ENCODE assay signal across 8 cellular contexts in genomic region chr11:66277475-66278391, GRCh38. TPM values are rescaled to one million over a fixed set of nuclear protein-coding genes. Genes with fewer than 3 reads are reported as not detected.
A peak's percentile ranks its signal among the peaks of the same experiment; 100 is the strongest.
DNase-seq lines count a peak whose midpoint lies in the region; ATAC-seq, FAIRE-seq and TF ChIP-seq lines count a peak whose summit lies in the region.

CNIH2 (plus strand) TSS chr11:66278175; CDS start chr11:66278457, 282 bp downstream.

- H3K79me2 ChIP-seq in fibroblast of lung (ENCODE audit: control insufficient read depth, insufficient read depth, low read length), result no peaks in the 10 kb centered on the region

- peak within 1 kb of the TSS; percentile 68 for H3K4me2 ChIP-seq in fibroblast of lung (ENCODE audit: extremely low read depth, insufficient read depth, low read length)

- no peaks in the 10 kb centered on the region for H3K9me3 ChIP-seq in fibroblast of lung (ENCODE audit: control insufficient read depth, insufficient read depth, low read depth, low read length)
- H3K9me3 ChIP-seq in pancreas, result no peaks in the 10 kb centered on the region

- H3K4me1 Mint-ChIP-seq in activated CD8-positive, alpha-beta T cell treated with anti-CD3 and anti-CD28 coated beads, Interleukin-2, amount 10 ng/mL, durations not matched to agents 7 days and 5 days (ENCODE audit: low read depth), result peaks cover 44% of the 10 kb centered on the region

- peaks cover 7% of the 10 kb centered on the region for H3K27me3 Mint-ChIP-seq in activated CD8-positive, alpha-beta T cell treated with anti-CD3 and anti-CD28 coated beads, Interleukin-2, amount 10 ng/mL, durations not matched to agents 7 days and 5 days (ENCODE audit: low read depth)

- H2AFZ ChIP-seq in fibroblast of lung (ENCODE audit: low read length), result no peak within 1 kb of the TSS

- H3K27me3 ChIP-seq in fibroblast of lung (ENCODE audit: control insufficient read depth, insufficient read depth, low read length) (no peaks in the 10 kb centered on the region), pancreas (no peaks in the 10 kb centered on the region)

- TF ChIP-seq CTCF in fibroblast of lung (conservative IDR thresholded peaks at IDR 0.05 in 1 of 2, IDR thresholded peaks at IDR 0.05 in 1 of 2; ENCODE audit: low read depth in 1 of 2, low read length in 2 of 2), result no peak
- TF ChIP-seq CTCF in pancreas (IDR thresholded peaks at IDR 0.05), result no peak

- H3K4me3 ChIP-seq in fibroblast of lung (replicated peaks in 1 of 4; ENCODE audit: control extremely low read depth in 1 of 4, insufficient read depth in 1 of 4, low read depth in 3 of 4, low read length in 4 of 4), result peak within 1 kb of the TSS in 1 of 4 experiments; percentile 36
- peak within 1 kb of the TSS in 2 of 4 donors; percentile 24 to 35 for H3K4me3 ChIP-seq in pancreas

- H4K20me1 ChIP-seq in fibroblast of lung (ENCODE audit: control insufficient read depth, extremely low read depth, insufficient read depth, low read length), result peaks cover 1% of the 10 kb centered on the region

- whole genome bisulfite sequencing in pancreas, 2 donors, result 4 to 6% methylated on average over 41 to 89 of the region's 89 CpGs

- H3K36me3 ChIP-seq in fibroblast of lung (ENCODE audit: control insufficient read depth, insufficient read depth, low read length), result peaks cover 20% of the 10 kb centered on the region
- peaks cover 0 to 26% (median 20%) of the 10 kb centered on the region in 3 donors for H3K36me3 ChIP-seq in pancreas

- POLR2A ChIA-PET in activated CD8-positive, alpha-beta T cell treated with anti-CD3 and anti-CD28 coated beads, Interleukin-2, amount 10 ng/mL, durations not matched to agents 7 days and 5 days (lab: Charles Lee), result interaction anchor here (1.1 to 1.4 kb wide), 2 partner anchors 10 to 12 kb away, joined by 3 to 5 read pairs; partner anchors contain the start of gene YIF1A

- no peaks in the 10 kb centered on the region for H3K9me3 Mint-ChIP-seq in activated CD8-positive, alpha-beta T cell treated with anti-CD3 and anti-CD28 coated beads, Interleukin-2, amount 10 ng/mL, durations not matched to agents 7 days and 5 days (ENCODE audit: insufficient read depth)

- peaks cover 2% of the 10 kb centered on the region for H3K4me1 ChIP-seq in fibroblast of lung (ENCODE audit: control insufficient read depth, extremely low read depth, insufficient read depth, low read length)
- peaks cover 0 to 5% (median 0%) of the 10 kb centered on the region in 3 donors for H3K4me1 ChIP-seq in pancreas

- ATAC-seq in activated CD8-positive, alpha-beta T cell treated with anti-CD3 and anti-CD28 coated beads, Interleukin-2, amount 10 ng/mL, durations not matched to agents 7 days and 5 days, result peak; percentile 32
- peak; percentile 8 to 49 (median 26) for ATAC-seq in pancreas

- intact Hi-C loops in pancreas (cut with DNase I), result no loop called here

- peaks cover 29% of the 10 kb centered on the region for H3K36me3 Mint-ChIP-seq in activated CD8-positive, alpha-beta T cell treated with anti-CD3 and anti-CD28 coated beads, Interleukin-2, amount 10 ng/mL, durations not matched to agents 7 days and 5 days (ENCODE audit: low read depth)

- H3K4me3 Mint-ChIP-seq in activated CD8-positive, alpha-beta T cell treated with anti-CD3 and anti-CD28 coated beads, Interleukin-2, amount 10 ng/mL, durations not matched to agents 7 days and 5 days, result peak within 1 kb of the TSS; percentile 43

- FAIRE-seq in pancreas (lab: Jason Lieb, UNC), result no peak

- DNase-seq in ELR (ENCODE audit: low read depth) (peak; percentile 45), LoVo (ENCODE audit: low spot score) (peak; percentile 29), fibroblast of lung (ENCODE audit: low read depth in 2 of 2) (no peak), pancreas (peak in 4 of 6 donors; percentile 37 to 81 (median 68)), cortex of kidney (lab: John Stamatoyannopoulos, UW) (no peak), SW480 (ENCODE audit: low spot score) (no peak), putamen (ENCODE audit: low spot score) (no peak)
- peak; percentile 46 for DNase-seq in activated CD8-positive, alpha-beta T cell treated with anti-CD3 and anti-CD28 coated beads, Interleukin-2, amount 10 ng/mL, durations not matched to agents 7 days and 5 days

- peak within 1 kb of the TSS; percentile 2 for H3K9ac ChIP-seq in fibroblast of lung (ENCODE audit: insufficient read depth, low read length)

- CTCF ChIA-PET in activated CD8-positive, alpha-beta T cell treated with anti-CD3 and anti-CD28 coated beads, Interleukin-2, amount 10 ng/mL, durations not matched to agents 7 days and 5 days (lab: Charles Lee), result interaction anchor here (1.3 kb wide), 1 partner anchor 12 kb away, joined by 3 read pairs; the partner anchor contains the start of gene YIF1A

- peak within 1 kb of the TSS; percentile 20 for H3K27ac Mint-ChIP-seq in activated CD8-positive, alpha-beta T cell treated with anti-CD3 and anti-CD28 coated beads, Interleukin-2, amount 10 ng/mL, durations not matched to agents 7 days and 5 days

- H3K27ac ChIP-seq in fibroblast of lung (ENCODE audit: insufficient read depth, low read length) (no peak within 1 kb of the TSS), pancreas (no peak within 1 kb of the TSS)

RNA-seq across cellular contexts. Expression of gene CNIH2, which starts in this region (rescaled TPM):
- total RNA-seq in activated CD8-positive, alpha-beta T cell treated with anti-CD3 and anti-CD28 coated beads, Interleukin-2, amount 10 ng/mL, durations not matched to agents 7 days and 5 days, result 1 to 10 TPM; 2.7 to 3.6 TPM
- total RNA-seq in fibroblast of lung (0.17 TPM in 1 of 2 replicates, not detected in the other), pancreas (1 to 10 TPM in 5 of 6 donors, under 1 TPM in 1; 0.83 to 6.8 (median 1.9) TPM)
- polyA plus RNA-seq in fibroblast of lung (0.57 and 1.4 TPM in 2 replicates), pancreas (10 to 100 TPM in 1 of 2 donors, 1 to 10 TPM in 1; 8.0 to 34.3 TPM)
- polyA plus RNA-seq in fibroblast of lung (2012), result 0.50 and 1.7 TPM in 2 replicates
- not detected in 2 replicates for polyA minus RNA-seq in fibroblast of lung (ENCODE audit: low replicate concordance)

Comparison
In these comparisons a context has a peak if more than half of its experiments do, and no peak if none do; other contexts are left out.
1. DNase-seq: peak in ELR (single experiment), LoVo (single experiment), activated CD8-positive, alpha-beta T cell treated with anti-CD3 and anti-CD28 coated beads, Interleukin-2, amount 10 ng/mL, durations not matched to agents 7 days and 5 days (single experiment) and pancreas (4 of 6); none in fibroblast of lung (0 of 2), cortex of kidney (single experiment), SW480 (single experiment) and putamen (single experiment).